Comparison of ENCODE assay signal across 26 cellular contexts in genomic region chr6:125216015-125216414, GRCh38.
"Had no signal": no experiment of that assay in that cellular context is flagged by ENCODE, and none has a peak within 500 bp of the region (broad histone marks: within the 10 kb centered on the region; RNA-seq: fewer than 3 reads in every experiment).

No MANE protein-coding gene starts in this region.

- H3K9me3 ChIP-seq: neutrophil, pancreas, prostate gland, stomach, thoracic aorta, thyroid gland, tibial nerve, upper lobe of left lung, vagina had no signal

- ATAC-seq: naive thymus-derived CD8-positive, alpha-beta T cell; natural killer cell treated with Interleukin-12 subunit alpha and Interleukin-12 subunit beta and Interleukin-15 and Interleukin-18, amount 100 ng/mL, for 72 hours; pancreas; right cardiac atrium; sciatic nerve; stimulated activated effector memory CD8-positive, alpha-beta T cell treated with anti-CD3 and anti-CD28 coated beads, Interleukin-12 subunit alpha, Interleukin-12 subunit beta, amount 100 ng/mL, for 72 hours; stimulated activated naive B cell treated with anti-CD40 and anti-IgM and Interleukin-4, amounts not matched to agents 10 μg/mL and 1 μg/mL and 100 μg/mL, for 72 hours had no signal

- H3K36me3 ChIP-seq: neutrophil, pancreas, prostate gland, stomach, thoracic aorta, thyroid gland, tibial nerve, upper lobe of left lung, vagina had no signal

- H3K27me3 ChIP-seq: pancreas, stomach, thyroid gland, tibial nerve, upper lobe of left lung, vagina had no signal

- H3K9me3 Mint-ChIP-seq: naive thymus-derived CD8-positive, alpha-beta T cell; natural killer cell treated with Interleukin-12 subunit alpha and Interleukin-12 subunit beta and Interleukin-15 and Interleukin-18, amount 100 ng/mL, for 72 hours; nephron progenitor cell; neural crest cell; stimulated activated effector memory CD8-positive, alpha-beta T cell treated with anti-CD3 and anti-CD28 coated beads, Interleukin-12 subunit alpha, Interleukin-12 subunit beta, amount 100 ng/mL, for 72 hours; stimulated activated naive B cell treated with anti-CD40 and anti-IgM and Interleukin-4, amounts not matched to agents 10 μg/mL and 1 μg/mL and 100 μg/mL, for 72 hours; stimulated activated naive CD8-positive, alpha-beta T cell treated with anti-CD3 and anti-CD28 coated beads, Interleukin-15, Interleukin-2, amounts not matched to agents 100 ng/mL and 50 ng/mL, for 24 hours had no signal

- H3K27ac Mint-ChIP-seq: naive thymus-derived CD8-positive, alpha-beta T cell; natural killer cell treated with Interleukin-12 subunit alpha and Interleukin-12 subunit beta and Interleukin-15 and Interleukin-18, amount 100 ng/mL, for 72 hours; nephron progenitor cell; stimulated activated effector memory CD8-positive, alpha-beta T cell treated with anti-CD3 and anti-CD28 coated beads, Interleukin-12 subunit alpha, Interleukin-12 subunit beta, amount 100 ng/mL, for 72 hours; stimulated activated naive B cell treated with anti-CD40 and anti-IgM and Interleukin-4, amounts not matched to agents 10 μg/mL and 1 μg/mL and 100 μg/mL, for 72 hours; stimulated activated naive CD8-positive, alpha-beta T cell treated with anti-CD3 and anti-CD28 coated beads, Interleukin-15, Interleukin-2, amounts not matched to agents 100 ng/mL and 50 ng/mL, for 24 hours had no signal

- H3K4me1 Mint-ChIP-seq: naive thymus-derived CD8-positive, alpha-beta T cell; nephron progenitor cell; stimulated activated effector memory CD8-positive, alpha-beta T cell treated with anti-CD3 and anti-CD28 coated beads, Interleukin-12 subunit alpha, Interleukin-12 subunit beta, amount 100 ng/mL, for 72 hours; stimulated activated naive B cell treated with anti-CD40 and anti-IgM and Interleukin-4, amounts not matched to agents 10 μg/mL and 1 μg/mL and 100 μg/mL, for 72 hours had no signal

- FAIRE-seq: pancreas, small intestine, urothelium cell line had no signal

- DNase-seq: naive thymus-derived CD8-positive, alpha-beta T cell; nephron progenitor cell; nucleus accumbens; pancreas; right cardiac atrium; small intestine; stimulated activated CD4-positive, alpha-beta T cell treated with anti-CD3 and anti-CD28 coated beads, Interleukin-15, amount 100 ng/mL, for 24 hours; stimulated activated CD4-positive, alpha-beta T cell treated with anti-CD3 and anti-CD28 coated beads, Interleukin-2, amount 100 ng/mL, for 24 hours; stimulated activated CD4-positive, alpha-beta T cell treated with anti-CD3 and anti-CD28 coated beads, Interleukin-2, amount 100 ng/mL, for 48 hours; stimulated activated CD4-positive, alpha-beta T cell treated with anti-CD3 and anti-CD28 coated beads, Interleukin-4, amount 100 ng/mL, for 24 hours; stimulated activated naive B cell treated with anti-CD40 and anti-IgM and Interleukin-4, amounts not matched to agents 10 μg/mL and 1 μg/mL and 100 μg/mL, for 72 hours; stimulated activated naive CD4-positive, alpha-beta T cell treated with Interleukin-2 at 50 U/mL for 16 hours; stomach; thyroid gland; upper lobe of left lung had no signal

- H3K27ac ChIP-seq: neutrophil, pancreas, stomach, thoracic aorta, thyroid gland, tibial nerve, upper lobe of left lung, vagina had no signal

- H3K4me3 Mint-ChIP-seq: naive thymus-derived CD8-positive, alpha-beta T cell; natural killer cell treated with Interleukin-12 subunit alpha and Interleukin-12 subunit beta and Interleukin-15 and Interleukin-18, amount 100 ng/mL, for 72 hours; nephron progenitor cell; neural crest cell; stimulated activated effector memory CD8-positive, alpha-beta T cell treated with anti-CD3 and anti-CD28 coated beads, Interleukin-12 subunit alpha, Interleukin-12 subunit beta, amount 100 ng/mL, for 72 hours; stimulated activated naive B cell treated with anti-CD40 and anti-IgM and Interleukin-4, amounts not matched to agents 10 μg/mL and 1 μg/mL and 100 μg/mL, for 72 hours; stimulated activated naive CD8-positive, alpha-beta T cell treated with anti-CD3 and anti-CD28 coated beads, Interleukin-15, Interleukin-2, amounts not matched to agents 100 ng/mL and 50 ng/mL, for 24 hours had no signal

- H3K4me1 ChIP-seq: prostate gland, vagina had no signal

- H3K4me3 ChIP-seq: pancreas, prostate gland, stomach, thoracic aorta, thyroid gland, tibial nerve, upper lobe of left lung, vagina had no signal

- H3K36me3 Mint-ChIP-seq: naive thymus-derived CD8-positive, alpha-beta T cell; natural killer cell treated with Interleukin-12 subunit alpha and Interleukin-12 subunit beta and Interleukin-15 and Interleukin-18, amount 100 ng/mL, for 72 hours; stimulated activated effector memory CD8-positive, alpha-beta T cell treated with anti-CD3 and anti-CD28 coated beads, Interleukin-12 subunit alpha, Interleukin-12 subunit beta, amount 100 ng/mL, for 72 hours; stimulated activated naive B cell treated with anti-CD40 and anti-IgM and Interleukin-4, amounts not matched to agents 10 μg/mL and 1 μg/mL and 100 μg/mL, for 72 hours had no signal
